18 cellular contexts compared by ENCODE assay signal in the genomic region with DNA sequence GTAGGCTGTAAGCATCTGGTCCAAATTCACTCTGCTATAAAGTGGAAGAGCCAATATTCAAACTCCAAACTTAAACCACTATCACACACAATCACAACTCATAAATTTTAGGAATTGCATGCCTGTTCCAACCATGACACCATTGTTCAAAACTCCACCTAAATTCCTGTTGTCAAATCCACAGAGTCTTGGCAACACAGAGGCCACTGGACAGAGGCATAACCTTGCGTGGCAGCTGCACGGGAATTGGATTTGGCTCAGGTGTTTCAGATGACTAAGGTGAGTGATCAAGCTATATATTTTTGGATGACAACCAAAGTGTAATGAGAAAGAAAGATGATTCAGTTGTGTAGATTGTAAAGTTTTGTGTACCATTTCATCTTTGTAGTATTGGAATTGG.
"Had no signal": no experiment of that assay in that cellular context is flagged by ENCODE, and none has a peak within 500 bp of the region (broad histone marks: within the 10 kb centered on the region; RNA-seq: fewer than 3 reads in every experiment).

No MANE protein-coding gene starts in this region.

- H3K9me3 Mint-ChIP-seq: activated CD4-positive, alpha-beta memory T cell treated with anti-CD3 and anti-CD28 coated beads for 36 hours; activated T-helper 1 cell treated with anti-CD3 and anti-CD28 coated beads, Interleukin-12 subunit alpha, Interleukin-12 subunit beta, Interleukin-2, Interleukin-4 antibody, amounts not matched to agents 30 ng/mL and 10 ng/mL and 1 ng/mL, durations not matched to agents 14 hours and 24 hours and 36 hours; natural killer cell treated with Interleukin-12 subunit alpha and Interleukin-12 subunit beta and Interleukin-15 and Interleukin-18, amount 100 ng/mL, for 72 hours; stimulated activated effector memory CD8-positive, alpha-beta T cell treated with anti-CD3 and anti-CD28 coated beads, Interleukin-12 subunit alpha, Interleukin-12 subunit beta, amount 100 ng/mL, for 72 hours had no signal

- H3K27ac ChIP-seq: lower lobe of right lung, parathyroid adenoma, right lobe of liver, stomach, vagina had no signal

- H3K4me3 ChIP-seq: lower lobe of right lung, right lobe of liver, smooth muscle cell, stomach, vagina had no signal

- H3K36me3 ChIP-seq: lower lobe of right lung, right lobe of liver, stomach, vagina had no signal

- H3K27me3 Mint-ChIP-seq: activated CD4-positive, alpha-beta memory T cell treated with anti-CD3 and anti-CD28 coated beads for 36 hours; activated naive CD8-positive, alpha-beta T cell had no signal

- ATAC-seq: lower lobe of right lung; natural killer cell treated with Interleukin-12 subunit alpha and Interleukin-12 subunit beta and Interleukin-15 and Interleukin-18, amount 100 ng/mL, for 72 hours; right lobe of liver had no signal

- H3K9me3 ChIP-seq: lower lobe of right lung, right lobe of liver, stomach, vagina had no signal

- H3K4me1 Mint-ChIP-seq: endodermal cell; stimulated activated effector memory CD8-positive, alpha-beta T cell treated with anti-CD3 and anti-CD28 coated beads, Interleukin-12 subunit alpha, Interleukin-12 subunit beta, amount 100 ng/mL, for 72 hours had no signal

- H3K4me3 Mint-ChIP-seq: activated CD4-positive, alpha-beta memory T cell treated with anti-CD3 and anti-CD28 coated beads for 36 hours; activated naive CD8-positive, alpha-beta T cell; activated T-helper 1 cell treated with anti-CD3 and anti-CD28 coated beads, Interleukin-12 subunit alpha, Interleukin-12 subunit beta, Interleukin-2, Interleukin-4 antibody, amounts not matched to agents 30 ng/mL and 10 ng/mL and 1 ng/mL, durations not matched to agents 14 hours and 24 hours and 36 hours; endodermal cell; mesothelial cell of epicardium; natural killer cell treated with Interleukin-12 subunit alpha and Interleukin-12 subunit beta and Interleukin-15 and Interleukin-18, amount 100 ng/mL, for 72 hours; stimulated activated effector memory CD8-positive, alpha-beta T cell treated with anti-CD3 and anti-CD28 coated beads, Interleukin-12 subunit alpha, Interleukin-12 subunit beta, amount 100 ng/mL, for 72 hours had no signal

- H3K36me3 Mint-ChIP-seq: activated CD4-positive, alpha-beta memory T cell treated with anti-CD3 and anti-CD28 coated beads for 36 hours; activated naive CD8-positive, alpha-beta T cell; natural killer cell treated with Interleukin-12 subunit alpha and Interleukin-12 subunit beta and Interleukin-15 and Interleukin-18, amount 100 ng/mL, for 72 hours; stimulated activated effector memory CD8-positive, alpha-beta T cell treated with anti-CD3 and anti-CD28 coated beads, Interleukin-12 subunit alpha, Interleukin-12 subunit beta, amount 100 ng/mL, for 72 hours had no signal

- H3K27ac Mint-ChIP-seq: activated CD4-positive, alpha-beta memory T cell treated with anti-CD3 and anti-CD28 coated beads for 36 hours; activated naive CD8-positive, alpha-beta T cell; activated T-helper 1 cell treated with anti-CD3 and anti-CD28 coated beads, Interleukin-12 subunit alpha, Interleukin-12 subunit beta, Interleukin-2, Interleukin-4 antibody, amounts not matched to agents 30 ng/mL and 10 ng/mL and 1 ng/mL, durations not matched to agents 14 hours and 24 hours and 36 hours; endodermal cell; mesothelial cell of epicardium; natural killer cell treated with Interleukin-12 subunit alpha and Interleukin-12 subunit beta and Interleukin-15 and Interleukin-18, amount 100 ng/mL, for 72 hours; stimulated activated effector memory CD8-positive, alpha-beta T cell treated with anti-CD3 and anti-CD28 coated beads, Interleukin-12 subunit alpha, Interleukin-12 subunit beta, amount 100 ng/mL, for 72 hours had no signal

- DNase-seq: activated CD4-positive, alpha-beta memory T cell treated with anti-CD3 and anti-CD28 coated beads for 36 hours; activated gamma-delta T cell treated with Interleukin-2 at 50 U/mL for 16 hours; activated T-cell treated with anti-CD3 and anti-CD28 coated beads for 4 hours; caudate nucleus; endodermal cell; islet precursor cell; lower lobe of right lung; right lobe of liver; stimulated activated CD4-positive, alpha-beta T cell treated with anti-CD3 and anti-CD28 coated beads, Interleukin-4, amount 100 ng/mL, for 24 hours; stomach had no signal

- H3K4me1 ChIP-seq: lower lobe of right lung, parathyroid adenoma, right lobe of liver had no signal

- H3K27me3 ChIP-seq: right lobe of liver, stomach, vagina had no signal
